ENCODE assay signal across 8 cellular contexts in genomic region chr12:106840217-106840616, GRCh38.
DNase-seq lines count a peak whose midpoint lies in the region; ATAC-seq, FAIRE-seq and TF ChIP-seq lines count a peak whose summit lies in the region.

No MANE protein-coding gene starts in this region.

- H3K79me2 ChIP-seq in OCI-LY7 (ENCODE audit: insufficient read depth, low read depth, low read length): no peaks in the 10 kb centered on the region

- H2AK5ac ChIP-seq in neuronal stem cell (ENCODE audit: low read depth, low read length): no peak overlapping the region

- H2BK120ac ChIP-seq in neuronal stem cell (ENCODE audit: low read depth, low read length): no peak overlapping the region

- H3K79me1 ChIP-seq in neuronal stem cell (ENCODE audit: low read depth, low read length): no peaks in the 10 kb centered on the region

- H3K9me3 ChIP-seq in neuronal stem cell (replicated peaks in 1 of 2; ENCODE audit: control insufficient read depth in 2 of 2, insufficient read depth in 1 of 2, low read depth in 1 of 2, low read length in 2 of 2): no peaks in the 10 kb centered on the region
- no peaks in the 10 kb centered on the region for H3K9me3 ChIP-seq in OCI-LY7 (ENCODE audit: low read length)

- peaks cover 1 to 35% of the 10 kb centered on the region in 2 donors for H3K36me3 ChIP-seq in neuronal stem cell (replicated peaks in 1 of 2; ENCODE audit: control insufficient read depth in 2 of 2, insufficient read depth in 2 of 2, low read length in 2 of 2)
- no peaks in the 10 kb centered on the region for H3K36me3 ChIP-seq in OCI-LY7 (ENCODE audit: insufficient read depth, low read length)

- H4K91ac ChIP-seq in neuronal stem cell (ENCODE audit: low read depth, low read length, poor library complexity): no peak overlapping the region

- no CpG with 5 or more reads among the region's 2 CpGs for WGBS in neuronal stem cell (ENCODE audit: extremely low coverage in 2 of 2, insufficient read length in 2 of 2, insufficient replicate concordance in 1 of 2), 2 donors

- H3K18ac ChIP-seq in neuronal stem cell (ENCODE audit: low read length): no peak overlapping the region

- H3K4me2 ChIP-seq in neuronal stem cell (ENCODE audit: insufficient read depth, low read length, poor library complexity, severe bottlenecking) (no peak overlapping the region), OCI-LY7 (ENCODE audit: low read length) (no peak overlapping the region)

- H2AFZ ChIP-seq in neuronal stem cell (ENCODE audit: low read length): peak overlapping the region; percentile 3
- H2AFZ ChIP-seq in OCI-LY7 (ENCODE audit: low read length): no peak overlapping the region

- no peak overlapping the region for H3K9ac ChIP-seq in neuronal stem cell (ENCODE audit: low read depth, low read length, poor library complexity)

- no peaks in the 10 kb centered on the region for H3K27me3 ChIP-seq in neuronal stem cell (ENCODE audit: control insufficient read depth in 3 of 3, insufficient read depth in 3 of 3, low read depth in 1 of 3, low read length in 3 of 3)

- no peak overlapping the region for H3K4ac ChIP-seq in neuronal stem cell (ENCODE audit: low read length)

- H3K4me1 ChIP-seq in neuronal stem cell (ENCODE audit: control insufficient read depth in 2 of 2, insufficient read depth in 1 of 2, low read depth in 1 of 2, low read length in 2 of 2) (peaks cover 4 to 22% of the 10 kb centered on the region in 2 donors), OCI-LY7 (ENCODE audit: insufficient read depth, low read length, poor library complexity, severe bottlenecking) (no peaks in the 10 kb centered on the region)

- DNase-seq in Daoy (ENCODE audit: low read depth) (peak; percentile 62), NCI-H226 (peak; percentile 79), neuronal stem cell (ENCODE audit: low spot score) (no peak), OCI-LY7 (ENCODE audit: low spot score) (no peak), NCI-H2171 treated with DMSO at 0.1 percent for 48 hours (lab: John Stamatoyannopoulos, UW) (no peak)

- no peak overlapping the region for H2BK5ac ChIP-seq in neuronal stem cell (ENCODE audit: low read length)

- peak; percentile 92 for FAIRE-seq in endometrium (lab: Jason Lieb, UNC)

- no peak overlapping the region for H2BK12ac ChIP-seq in neuronal stem cell (ENCODE audit: low read length)

- H3K9me2 ChIP-seq in OCI-LY7 (ENCODE audit: insufficient read depth, low read length): no peaks in the 10 kb centered on the region

- ATAC-seq in GM21515 (IDR thresholded peaks at IDR 0.05; ENCODE audit: unreplicated experiment) (no peak), HG03045 (IDR thresholded peaks at IDR 0.05; ENCODE audit: unreplicated experiment) (no peak)

- H2BK15ac ChIP-seq in neuronal stem cell (ENCODE audit: low read length): no peak overlapping the region

- POLR2A ChIA-PET in OCI-LY7 (lab: Charles Lee): interaction anchor here (0.5 to 0.8 kb wide), 3 partner anchors 105 to 320 kb away, joined by 3 to 4 read pairs (median 3); no protein-coding TSS in a partner anchor

- BruUV-seq in OCI-LY7 (replicated peaks; lab: Mats Ljungman, UMichigan): no TSS peak

- H4K20me1 ChIP-seq in OCI-LY7 (ENCODE audit: insufficient read depth, low read length): no peaks in the 10 kb centered on the region; the same call in 1 of the 2 replicates

- no peak overlapping the region for H3K23ac ChIP-seq in neuronal stem cell (ENCODE audit: low read depth, low read length, poor library complexity)

- H3K27ac ChIP-seq in neuronal stem cell (replicated peaks; ENCODE audit: low read length) (no peak overlapping the region), OCI-LY7 (ENCODE audit: low read depth, low read length, poor library complexity, severe bottlenecking) (no peak overlapping the region)

- no peak overlapping the region for H4K8ac ChIP-seq in neuronal stem cell (ENCODE audit: low read depth, low read length)

- no peak for TF ChIP-seq CTCF in OCI-LY7 (conservative IDR thresholded peaks at IDR 0.05; ENCODE audit: low read length)

- no peak overlapping the region for H3K4me3 ChIP-seq in neuronal stem cell (ENCODE audit: low read length in 2 of 2)
- H3K4me3 ChIP-seq in OCI-LY7 (ENCODE audit: low read depth, low read length, poor library complexity, severe bottlenecking): no peak overlapping the region

- CTCF ChIA-PET in OCI-LY7 (lab: Charles Lee; ENCODE audit: unreplicated experiment): interaction anchor here (0.6 kb wide), 1 partner anchor 50 kb away, joined by 3 read pairs; no protein-coding TSS in a partner anchor

- no peak overlapping the region for H3K14ac ChIP-seq in neuronal stem cell (ENCODE audit: low read length)

- intact Hi-C loops in OCI-LY7 (cut with micrococcal nuclease; ENCODE audit: unreplicated experiment): loop anchor here (2.0 kb wide), 1 partner anchor 455 kb away; no protein-coding TSS in a partner anchor

Comparison
In these comparisons a context has a peak if more than half of its experiments do, and no peak if none do; other contexts are left out.
1. DNase-seq: peak in Daoy (single experiment) and NCI-H226 (single experiment); none in neuronal stem cell (single experiment), OCI-LY7 (single experiment) and NCI-H2171 treated with DMSO at 0.1 percent for 48 hours (single experiment).